Comparison of ENCODE assay signal across 10 cellular contexts in genomic region chr18:34266029-34266428, GRCh38. TPM values are rescaled to one million over a fixed set of nuclear protein-coding genes. Genes with fewer than 3 reads are reported as not detected.
"Had no signal": no experiment of that assay in that cellular context is flagged by ENCODE, and none has a peak within 500 bp of the region (broad histone marks: within the 10 kb centered on the region; RNA-seq: fewer than 3 reads in every experiment).

No MANE protein-coding gene starts in this region.

RNA-seq across cellular contexts. Expression of gene NOL4, which starts 41.3 kb away (rescaled TPM):
- total RNA-seq: activated CD4-positive, alpha-beta memory T cell treated with anti-CD3 and anti-CD28 coated beads, Interleukin-2, amount 10 ng/mL, durations not matched to agents 7 days and 5 days; activated CD4-positive, alpha-beta T cell treated with anti-CD3 and anti-CD28 coated beads for 36 hours; activated CD4-positive, alpha-beta T cell treated with anti-CD3 and anti-CD28 coated beads, Interleukin-2, amount 10 ng/mL, durations not matched to agents 7 days and 5 days; activated CD8-positive, alpha-beta memory T cell treated with anti-CD3 and anti-CD28 coated beads, Interleukin-2, amount 10 ng/mL, durations not matched to agents 7 days and 5 days; activated CD8-positive, alpha-beta T cell treated with anti-CD3 and anti-CD28 coated beads, Interleukin-2, amount 10 ng/mL, durations not matched to agents 7 days and 5 days; activated naive CD8-positive, alpha-beta T cell treated with anti-CD3 and anti-CD28 coated beads, Interleukin-2, amount 10 ng/mL, durations not matched to agents 7 days and 5 days; activated T-helper 2 cell treated with anti-CD3 and anti-CD28 coated beads, Interferon-gamma antibody, Interleukin-2, Interleukin-4, amounts not matched to agents 10 μg/mL and 5 μg/mL and 100 μg/mL, durations not matched to agents 14 hours and 24 hours and 36 hours; ascending aorta; bronchial epithelial cell; chondrocyte had no signal
